ENCODE assay signal across 8 cellular contexts in the genomic region with DNA sequence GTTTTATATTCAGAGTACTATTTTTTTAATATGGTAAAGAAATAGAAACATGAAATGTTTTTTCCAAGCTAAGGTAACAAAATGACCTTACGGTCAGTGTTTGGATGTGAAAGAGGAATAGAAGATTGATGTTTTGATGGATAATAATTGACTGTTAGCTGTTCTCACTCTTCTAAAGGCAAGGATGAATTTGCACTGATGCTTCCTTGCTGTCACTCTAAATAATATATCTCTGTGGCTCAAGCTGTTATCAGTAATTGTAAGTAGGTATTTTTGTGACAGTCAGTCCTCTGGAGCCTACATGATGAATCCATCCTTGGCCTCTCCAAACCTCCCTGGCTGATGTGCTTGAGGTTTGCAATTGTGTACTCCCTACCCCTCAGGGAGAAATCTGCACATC.
"Had no signal": no experiment of that assay in that cellular context is flagged by ENCODE, and none has a peak within 500 bp of the region (broad histone marks: within the 10 kb centered on the region; RNA-seq: fewer than 3 reads in every experiment).

No MANE protein-coding gene starts in this region.

- H3K4me3 ChIP-seq: GM23338, HAP-1 had no signal

- H3K9me3 ChIP-seq: HAP-1 had no signal

- H3K27ac ChIP-seq: HL-60 had no signal

- FAIRE-seq: H1, HepG2 had no signal

- DNase-seq: H7, HFFc6, KBM-7 had no signal

- H3K36me3 ChIP-seq: HAP-1 had no signal

- H3K4me2 ChIP-seq: GM23338 had no signal

- H2AFZ ChIP-seq: GM23338 had no signal
